10 cellular contexts compared by ENCODE assay signal in genomic region chr18:40866013-40866644, GRCh38.
A peak's percentile ranks its signal among the peaks of the same experiment; 100 is the strongest.
DNase-seq lines count a peak whose midpoint lies in the region; ATAC-seq and TF ChIP-seq lines count a peak whose summit lies in the region.
"Had no signal": no experiment of that assay in that cellular context is flagged by ENCODE, and none has a peak within 500 bp of the region (broad histone marks: within the 10 kb centered on the region; RNA-seq: fewer than 3 reads in every experiment).

No MANE protein-coding gene starts in this region.

- no peaks in the 10 kb centered on the region for H3K79me2 ChIP-seq in GM23248 (ENCODE audit: insufficient read depth)

- H3K4me3 ChIP-seq in BLaER1 (no peak overlapping the region), GM23248 (no peak overlapping the region), epithelial cell of esophagus (ENCODE audit: low read length) (no peak overlapping the region)

- peak; percentile 39 for DNase-seq in GM23248
- peak; percentile 83 for DNase-seq in NCI-H2171 treated with DMSO at 0.1 percent for 48 hours (lab: John Stamatoyannopoulos, UW)
- peak; percentile 80 for DNase-seq in epithelial cell of esophagus (ENCODE audit: low read depth)
- DNase-seq in mesenteric fat pad (ENCODE audit: low spot score), result no peak
- no peak for DNase-seq in nucleus accumbens (lab: John Stamatoyannopoulos, UW)
- DNase-seq: COR-L47 had no signal

- H3K27me3 ChIP-seq in BLaER1 (no peaks in the 10 kb centered on the region), GM23248 (replicated peaks; ENCODE audit: insufficient read depth) (no peaks in the 10 kb centered on the region)

- H3K9me3 ChIP-seq in BLaER1, result no peaks in the 10 kb centered on the region
- no peaks in the 10 kb centered on the region for H3K9me3 ChIP-seq in GM23248 (ENCODE audit: low read depth)

- H4K20me1 ChIP-seq in BLaER1 (no peaks in the 10 kb centered on the region), GM23248 (ENCODE audit: insufficient read depth) (no peaks in the 10 kb centered on the region)

- no peak for TF ChIP-seq CTCF in epithelial cell of esophagus (IDR thresholded peaks at IDR 0.05; ENCODE audit: insufficient read depth, low read depth, low read length, missing control alignments)

- peak overlapping the region; percentile 10; the same call in 1 of the 2 replicates for H3K4me2 ChIP-seq in BLaER1
- peak overlapping the region; percentile 75 for H3K4me2 ChIP-seq in GM23248 (ENCODE audit: unreplicated experiment)
- H3K4me2 ChIP-seq: KMS-11 had no signal

- no peak overlapping the region for H3K27ac ChIP-seq in BLaER1
- H3K27ac ChIP-seq in GM23248, result peak overlapping the region; percentile 99
- H3K27ac ChIP-seq: KMS-11 had no signal

- WGBS in GM23248 (ENCODE audit: low coverage in 1 of 2, low lambda C conversion rate in 2 of 2, missing lambda C conversion rate in 2 of 2), 2 experiments, result 63 to 70% methylated on average over 5 of the region's 5 CpGs

- H3K4me1 ChIP-seq in BLaER1 (peaks cover 15% of the 10 kb centered on the region), GM23248 (ENCODE audit: insufficient read depth) (peaks cover 31% of the 10 kb centered on the region)

- H3K9ac ChIP-seq in BLaER1 (no peak overlapping the region), GM23248 (peak overlapping the region; percentile 85; the same call in 1 of the 2 replicates)
- H3K9ac ChIP-seq: KMS-11 had no signal

- 0 out of 2 replicates have a peak, but pooled peaks cover 5% of the 10 kb centered on the region for H3K9me2 ChIP-seq in GM23248 (ENCODE audit: insufficient read depth)

- ATAC-seq in GM19035 (IDR thresholded peaks at IDR 0.05; ENCODE audit: unreplicated experiment) (no peak), HG03175 (IDR thresholded peaks at IDR 0.05; ENCODE audit: unreplicated experiment) (no peak)

- in situ Hi-C loops in GM23248 (cut with MboI), result no loop called here

- H3K36me3 ChIP-seq in BLaER1, result no peaks in the 10 kb centered on the region
- no peaks in the 10 kb centered on the region for H3K36me3 ChIP-seq in GM23248 (ENCODE audit: low read depth)

- peaks cover 18% of the 10 kb centered on the region for H3F3A ChIP-seq in GM23248 (ENCODE audit: insufficient read depth)

- peak overlapping the region; percentile 62 for H2AFZ ChIP-seq in GM23248

Comparison
In these comparisons a context has a peak if more than half of its experiments do, and no peak if none do; other contexts are left out.
1. DNase-seq: peak in GM23248 (single experiment), NCI-H2171 treated with DMSO at 0.1 percent for 48 hours (single experiment) and epithelial cell of esophagus (single experiment); none in mesenteric fat pad (single experiment) and nucleus accumbens (0 of 56).